ENCODE assay signal across 8 cellular contexts in genomic region chr1:85406887-85407593, GRCh38. TPM values are rescaled to one million over a fixed set of nuclear protein-coding genes. Genes with fewer than 3 reads are reported as not detected.
DNase-seq lines count a peak whose midpoint lies in the region; ATAC-seq lines count a peak whose summit lies in the region.

No MANE protein-coding gene starts in this region.

- peak; percentile 91 for ATAC-seq in Right ventricle myocardium superior (ENCODE audit: poor library complexity)
- ATAC-seq in HG03135 (IDR thresholded peaks at IDR 0.05; ENCODE audit: unreplicated experiment) = no peak
- no peak for ATAC-seq in HG02970 (IDR thresholded peaks at IDR 0.05; ENCODE audit: low FRiP score, unreplicated experiment)

- no peaks in the 10 kb centered on the region for H3K9me3 ChIP-seq in adipocyte (ENCODE audit: control insufficient read depth, low read length)

- no peaks in the 10 kb centered on the region for H3K36me3 ChIP-seq in adipocyte (ENCODE audit: control insufficient read depth, insufficient read depth, low read length, severe bottlenecking)

- DNase-seq in Daoy (ENCODE audit: low read depth) (peak; percentile 89), adipocyte (ENCODE audit: low read depth) (peak; percentile 95), Right ventricle myocardium superior (no peak), pons (ENCODE audit: low spot score) (peak; percentile 89), NCI-H748 treated with DMSO at 0.1 percent for 48 hours (lab: John Stamatoyannopoulos, UW) (no peak)
- DNase-seq in stimulated activated CD8-positive, alpha-beta memory T cell treated with anti-CD3 and anti-CD28 coated beads, Interleukin-4, amount 100 ng/mL, for 48 hours = no peak

- peak overlapping the region; percentile 64 for H3K4me3 ChIP-seq in adipocyte (ENCODE audit: low read length)

- H3K9ac ChIP-seq in adipocyte (ENCODE audit: low read length) = peak overlapping the region; percentile 46

- H3K4me1 ChIP-seq in adipocyte (ENCODE audit: control insufficient read depth, insufficient read depth, low read length) = peaks cover 55% of the 10 kb centered on the region

- intact Hi-C loops in Right ventricle myocardium superior (cut with DNase I) = no loop called here

- no peaks in the 10 kb centered on the region for H3K27me3 ChIP-seq in adipocyte (replicated peaks; ENCODE audit: control insufficient read depth, insufficient read depth, low read length)

RNA-seq across cellular contexts. Expression of gene DDAH1, which starts 57.9 kb away (rescaled TPM):
- total RNA-seq in Daoy (2014; rRNA removed; shearing (Covaris generic)) = 56.3 and 63.0 TPM in 2 replicates
- total RNA-seq in Right ventricle myocardium superior = 3.5 TPM

Comparison
In these comparisons a context has a peak if more than half of its experiments do, and no peak if none do; other contexts are left out.
1. DNase-seq: peak in Daoy (single experiment), adipocyte (single experiment) and pons (single experiment); none in Right ventricle myocardium superior (single experiment), NCI-H748 treated with DMSO at 0.1 percent for 48 hours (single experiment) and stimulated activated CD8-positive, alpha-beta memory T cell treated with anti-CD3 and anti-CD28 coated beads, Interleukin-4, amount 100 ng/mL, for 48 hours (single experiment).
2. RNA of gene DDAH1, which starts 57.9 kb away (total RNA-seq): 56.3 to 63.0 TPM in Daoy; 3.5 TPM in Right ventricle myocardium superior (single experiment); every median in the first group is over 10 times any median in the second.